In the genomic region with DNA sequence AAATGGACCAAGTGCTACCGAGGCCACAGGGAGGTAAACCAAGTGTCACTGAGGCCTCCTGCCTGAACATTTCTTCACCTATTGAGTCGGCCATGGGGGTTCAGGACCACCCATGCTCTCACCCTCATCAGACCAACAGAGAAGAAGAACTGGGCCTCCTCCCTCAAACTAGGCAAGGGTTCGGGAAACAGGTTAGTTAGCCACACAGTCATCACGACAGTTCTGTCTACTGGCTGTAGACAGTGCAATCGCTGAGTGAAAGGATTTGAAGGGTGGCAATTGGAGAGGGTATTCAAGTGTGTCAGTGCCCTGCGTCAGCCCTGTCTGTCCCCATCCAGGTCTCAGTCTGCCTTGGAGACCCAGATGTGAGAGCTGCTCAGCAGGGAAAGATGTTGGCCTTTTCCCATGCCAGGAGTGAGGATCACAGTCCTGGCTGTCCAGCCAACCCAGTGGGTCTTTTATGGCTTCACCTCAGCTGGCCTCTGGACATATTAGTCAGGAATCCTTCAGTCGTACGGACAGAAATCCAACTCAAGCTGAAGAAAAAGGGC, we compare ENCODE assay signal across 1 cellular context.
TF ChIP-seq lines count a peak whose summit lies in the region.

No MANE protein-coding gene starts in this region.

TF ChIP-seq in H1, 55 proteins besides CTCF, POLR2A, EP300 and RAD21:
- TF ChIP-seq SAP30 (IDR thresholded peaks at IDR 0.05; ENCODE audit: insufficient read depth, insufficient replicate concordance, low read length) = no peak
- TF ChIP-seq CREB1 (IDR thresholded peaks at IDR 0.05) = no peak
- TF ChIP-seq YY1 (IDR thresholded peaks at IDR 0.05; ENCODE audit: low read depth, low read length) = no peak
- TF ChIP-seq KDM5A (IDR thresholded peaks at IDR 0.05; ENCODE audit: low read length) = no peak
- no peak for TF ChIP-seq RNF2 (IDR thresholded peaks at IDR 0.05; ENCODE audit: borderline replicate concordance, low read depth, low read length, missing control alignments, poor library complexity, severe bottlenecking)
